8 cellular contexts compared by ENCODE assay signal in genomic region chr16:81797443-81797842, GRCh38. TPM values are rescaled to one million over a fixed set of nuclear protein-coding genes. Genes with fewer than 3 reads are reported as not detected.
DNase-seq lines count a peak whose midpoint lies in the region; ATAC-seq, FAIRE-seq and TF ChIP-seq lines count a peak whose summit lies in the region.

No MANE protein-coding gene starts in this region.

- H3K4me3 Mint-ChIP-seq in GM23338, result no peak overlapping the region

- TF ChIP-seq POLR2A in GM12891 (IDR thresholded peaks at IDR 0.05; ENCODE audit: low read depth, low read length) (no peak; the same call in 1 of the 2 replicates), GM12878 (IDR thresholded peaks at IDR 0.05; ENCODE audit: low read depth, low read length) (peak; percentile 41; the same call in 1 of the 2 replicates), thyroid gland (IDR thresholded peaks at IDR 0.05) (no peak)

- no peaks in the 10 kb centered on the region for H3K9me2 ChIP-seq in GM23338 (ENCODE audit: insufficient read depth)

- in situ Hi-C loops in GM12878 (cut with MboI), result no loop called here

- H4K20me1 ChIP-seq in GM12878 (ENCODE audit: control insufficient read depth, insufficient read depth) (no peaks in the 10 kb centered on the region; the same call in 1 of the 2 replicates), GM23338 (replicated peaks; ENCODE audit: insufficient read depth) (no peaks in the 10 kb centered on the region)

- H3K4me3 ChIP-seq in GM12878, result peak overlapping the region; percentile 35; the same call in 1 of the 2 replicates
- H3K4me3 ChIP-seq in thyroid gland (replicated peaks in 1 of 3), result no peak overlapping the region
- no peak overlapping the region for H3K4me3 ChIP-seq in GM23338

- no peaks in the 10 kb centered on the region for H3K9me3 ChIP-seq in GM12878 (replicated peaks; ENCODE audit: control insufficient read depth, insufficient read depth, low read length)
- H3K9me3 ChIP-seq in thyroid gland, result no peaks in the 10 kb centered on the region

- H3K4me1 ChIP-seq in GM12878 (ENCODE audit: control insufficient read depth, insufficient read depth, low read length) (peaks cover 57% of the 10 kb centered on the region), thyroid gland (no peaks in the 10 kb centered on the region), GM23338 (ENCODE audit: insufficient read depth) (peaks cover 4% of the 10 kb centered on the region)

- no peaks in the 10 kb centered on the region for H3K9me3 Mint-ChIP-seq in GM23338

- H3K27ac Mint-ChIP-seq in GM23338, result no peak overlapping the region

- H3F3A ChIP-seq in GM23338 (replicated peaks; ENCODE audit: low read depth), result no peaks in the 10 kb centered on the region

- intact Hi-C loops in GM12878 (cut with micrococcal nuclease; ENCODE audit: unreplicated experiment) (loop anchor here (5.0 kb wide), 1 partner anchor 75 kb away; no protein-coding TSS in a partner anchor), thyroid gland (cut with DNase I) (no loop called here)

- peaks cover 21 to 22% of the 10 kb centered on the region in 2 experiments for H3K36me3 ChIP-seq in GM12878 (ENCODE audit: control insufficient read depth in 2 of 2, insufficient read depth in 2 of 2, low read length in 1 of 2)
- no peaks in the 10 kb centered on the region for H3K36me3 ChIP-seq in thyroid gland
- H3K36me3 ChIP-seq in GM23338 (ENCODE audit: insufficient read depth), result no peaks in the 10 kb centered on the region

- H3K27me3 Mint-ChIP-seq in GM23338 (ENCODE audit: insufficient read depth, low read depth, poor library complexity), result peaks cover 3% of the 10 kb centered on the region

- H3K4me2 ChIP-seq in GM12878 (ENCODE audit: control insufficient read depth, insufficient read depth) (peak overlapping the region; percentile 88), GM23338 (no peak overlapping the region)

- DNase-seq in GM12891 (ENCODE audit: insufficient read length, low spot score) (no peak), GM20000 (ENCODE audit: low spot score) (peak; percentile 65), GM12878 (ENCODE audit: low read depth, low spot score) (peak; percentile 95), thyroid gland (no peak), GM23338 (ENCODE audit: low spot score) (no peak), NCI-H1694 (lab: John Stamatoyannopoulos, UW) (no peak)
- no peak for DNase-seq in stimulated activated CD4-positive, alpha-beta T cell treated with anti-CD3 and anti-CD28 coated beads, Interleukin-15, amount 100 ng/mL, for 24 hours

- H3K27ac ChIP-seq in GM12878 (ENCODE audit: control insufficient read depth, insufficient read depth), result peak overlapping the region; percentile 98
- H3K27ac ChIP-seq in thyroid gland, result no peak overlapping the region
- no peak overlapping the region for H3K27ac ChIP-seq in GM23338 (ENCODE audit: low read depth)

- H3K4me1 Mint-ChIP-seq in GM23338, result peaks cover 11% of the 10 kb centered on the region

- H3K9ac ChIP-seq in GM12878 (ENCODE audit: control insufficient read depth, insufficient read depth, low read length), result peak overlapping the region; percentile 80

- no peak for TF ChIP-seq CTCF in GM20000 (IDR thresholded peaks at IDR 0.05; ENCODE audit: extremely low read depth, missing control alignments)
- no peak for TF ChIP-seq CTCF in GM12878 (IDR thresholded peaks at IDR 0.05 in 2 of 3, conservative IDR thresholded peaks at IDR 0.05 in 1 of 3; ENCODE audit: control insufficient read depth in 2 of 3, extremely low read depth in 1 of 3, insufficient read depth in 1 of 3, low read depth in 3 of 3, low read length in 3 of 3)
- no peak for TF ChIP-seq CTCF in thyroid gland (IDR thresholded peaks at IDR 0.05)
- no peak for TF ChIP-seq CTCF in GM23338 (conservative IDR thresholded peaks at IDR 0.05; ENCODE audit: low read depth in 2 of 2)

- H3K79me2 ChIP-seq in GM12878 (ENCODE audit: control insufficient read depth, insufficient read depth, low read length), result peaks cover 83% of the 10 kb centered on the region
- no peaks in the 10 kb centered on the region for H3K79me2 ChIP-seq in GM23338 (replicated peaks; ENCODE audit: insufficient read depth)

- FAIRE-seq in GM12891 (lab: Jason Lieb, UNC), result peak; percentile 88
- peak; percentile 86 for FAIRE-seq in GM12878 (lab: Jason Lieb, UNC)

- H2AFZ ChIP-seq in GM12878 (ENCODE audit: control insufficient read depth, low read depth, low read length) (no peak overlapping the region), GM23338 (no peak overlapping the region)

- no TSS peak for BruUV-seq in GM12878 (replicated peaks; lab: Mats Ljungman, UMichigan)

- 3% methylated on average over 6 of the region's 6 CpGs for WGBS in GM12878 (ENCODE audit: insufficient coverage, insufficient replicate concordance, low lambda C conversion rate, missing lambda C conversion rate)
- WGBS in thyroid gland, 2 donors, result 72 to 76% methylated on average over 6 of the region's 6 CpGs

- CTCF ChIA-PET in GM12878 (lab: Yijun Ruan, JAX), result interaction anchor here (0.7 to 2.1 kb wide), 10 partner anchors 13 to 76 kb away, joined by 3 to 22 read pairs (median 5); no protein-coding TSS in a partner anchor

- ATAC-seq in HG03469 (IDR thresholded peaks at IDR 0.05; ENCODE audit: unreplicated experiment), result peak; percentile 34
- peak; percentile 73 for ATAC-seq in GM12878
- ATAC-seq in GM23338, result no peak

- POLR2A ChIA-PET in GM12878 (lab: Charles Lee), result interaction anchor here (1.3 to 2.6 kb wide), 7 partner anchors 10 to 45 kb away, joined by 4 to 36 read pairs (median 10); no protein-coding TSS in a partner anchor

- H3K36me3 Mint-ChIP-seq in GM23338 (ENCODE audit: low read depth), result no peaks in the 10 kb centered on the region

- RAD21 ChIA-PET in GM12878 (lab: Charles Lee; ENCODE audit: unreplicated experiment), result interaction anchor here (1.0 to 6.3 kb wide), 14 partner anchors 9 to 76 kb away, joined by 4 to 74 read pairs (median 14); partner anchors contain the start of gene PLCG2

- no peak for TF ChIP-seq RAD21 in GM12878 (IDR thresholded peaks at IDR 0.05; ENCODE audit: insufficient read depth, low read depth, low read length)

- SMC1A ChIA-PET in GM12878 (lab: Charles Lee; ENCODE audit: uncharacterized antibody, unreplicated experiment), result interaction anchor here (0.6 to 8.3 kb wide), 19 partner anchors 9 to 76 kb away, joined by 3 to 86 read pairs (median 11); no protein-coding TSS in a partner anchor

- H3K27me3 ChIP-seq in GM12878 (replicated peaks in 1 of 2; ENCODE audit: control insufficient read depth in 2 of 2, insufficient read depth in 2 of 2, low read length in 1 of 2), result no peaks in the 10 kb centered on the region
- H3K27me3 ChIP-seq in thyroid gland, result no peaks in the 10 kb centered on the region
- no peaks in the 10 kb centered on the region for H3K27me3 ChIP-seq in GM23338 (ENCODE audit: insufficient read depth)

- TF ChIP-seq EP300 in GM12878 (IDR thresholded peaks at IDR 0.05; ENCODE audit: borderline replicate concordance in 1 of 2, control insufficient read depth in 1 of 2, low read depth in 2 of 2, low read length in 2 of 2), result 0 out of 4 replicates have a peak, but pooled peaks of 1 of the 2 experiments have one; percentile 23

TF ChIP-seq in GM12891, 5 proteins besides CTCF, POLR2A, EP300 and RAD21:
- TF ChIP-seq POLR2AphosphoS5 (IDR thresholded peaks at IDR 0.05; ENCODE audit: low read depth, low read length), result no peak
- TF ChIP-seq SPI1 (IDR thresholded peaks at IDR 0.05; ENCODE audit: low read depth, low read length), result peak; percentile 67

TF ChIP-seq in GM23338, 12 proteins besides CTCF, POLR2A, EP300 and RAD21 (continues in another document):
- TF ChIP-seq POLR2AphosphoS5 (IDR thresholded peaks at IDR 0.05; ENCODE audit: low read depth) (no peak), EZH2 (IDR thresholded peaks at IDR 0.05; ENCODE audit: low read depth, unreplicated experiment) (no peak), STAT1 (IDR thresholded peaks at IDR 0.05; ENCODE audit: unreplicated experiment) (no peak), EZH2phosphoT487 (IDR thresholded peaks at IDR 0.05; ENCODE audit: unreplicated experiment) (no peak)

RNA-seq across cellular contexts. Expression of gene PLCG2, which starts 18.4 kb away (rescaled TPM):
- 139 TPM for polyA plus RNA-seq in GM12891 (2012; ENCODE audit: low read depth, missing spikeins)
- total RNA-seq in GM12878 (2013; cell fraction: nucleolus; rRNA removed), result 718 and 719 TPM in 2 replicates
- total RNA-seq in GM12878 (2014; rRNA removed) (131 and 138 TPM in 2 replicates), GM12878 (2014; rRNA removed; fragmentation: Illumina TruSeq; extraction: Trizol) (137 and 139 TPM in 2 replicates), GM12878 (2021) (243 and 256 TPM in 2 replicates), thyroid gland (10 to 100 TPM in 2 of 4 donors, 1 to 10 TPM in 2; 9.2 to 12.1 (median 10.3) TPM)
- polyA plus RNA-seq in GM12878 (2011; ENCODE audit: low read depth), result 62.1 TPM
- polyA plus RNA-seq in GM12878 (2011; rRNA removed) (245 and 253 TPM in 2 replicates), GM12878 (2014; fragmentation: Illumina TruSeq; extraction: Trizol) (151 and 159 TPM in 2 replicates), GM12878 (2014; fragmentation: Nextera tagmentation; extraction: Ambion mirVana) (10 to 100 TPM; 47.6 to 53.9 TPM), GM12878 (2014; rRNA removed) (148 and 152 TPM in 2 replicates), GM12878 (2016; fragmentation: Nextera tagmentation; extraction: Ambion mirVana) (100 to 1,000 TPM; 156 to 168 TPM), GM23338 (2016; fragmentation: Nextera tagmentation; extraction: Ambion mirVana) (1.4 and 2.4 TPM in 2 replicates)
- polyA plus RNA-seq in GM12878 (2011; cell fraction: cytosol; rRNA removed), result 204 and 222 TPM in 2 replicates
- polyA plus RNA-seq in GM12878 (2011; cell fraction: nucleus; rRNA removed), result 783 and 874 TPM in 2 replicates
- 112 and 157 TPM in 2 replicates for polyA plus RNA-seq in GM12878 (2012)
- polyA minus RNA-seq in GM12878 (2011; rRNA and poly(A)+ RNA removed), result 502 and 650 TPM in 2 replicates
- 202 and 205 TPM in 2 replicates for polyA minus RNA-seq in GM12878 (2011; cell fraction: cytosol; rRNA and poly(A)+ RNA removed)
- 448 and 681 TPM in 2 replicates for polyA minus RNA-seq in GM12878 (2011; cell fraction: nucleus; rRNA and poly(A)+ RNA removed)
- total RNA-seq in GM23338 (2014; rRNA removed; shearing (Covaris generic)), result 3.6 and 5.9 TPM in 2 replicates

Comparison
In these comparisons a context has a peak if more than half of its experiments do, and no peak if none do; other contexts are left out.
1. DNase-seq: peak in GM20000 (single experiment) and GM12878 (single experiment); none in GM12891 (single experiment), thyroid gland (0 of 2), stimulated activated CD4-positive, alpha-beta T cell treated with anti-CD3 and anti-CD28 coated beads, Interleukin-15, amount 100 ng/mL, for 24 hours (single experiment), GM23338 (single experiment) and NCI-H1694 (single experiment).
2. RNA of gene PLCG2, which starts 18.4 kb away (total RNA-seq): 131 to 719 TPM in GM12878; 9.2 to 12.1 TPM in thyroid gland and 3.6 to 5.9 TPM in GM23338; every median in the first group is over 10 times any median in the second.